Comparison of ENCODE assay signal across 28 cellular contexts in genomic region chr7:92259062-92259461, GRCh38.
"Had no signal": no experiment of that assay in that cellular context is flagged by ENCODE, and none has a peak within 500 bp of the region (broad histone marks: within the 10 kb centered on the region; RNA-seq: fewer than 3 reads in every experiment).

No MANE protein-coding gene starts in this region.

- H3K27ac ChIP-seq: adrenal gland, body of pancreas, breast epithelium, WERI-Rb-1 had no signal

- H3K9me3 ChIP-seq: body of pancreas, breast epithelium, MG63 had no signal

- H3K4me3 ChIP-seq: adrenal gland, body of pancreas, breast epithelium, MG63 had no signal

- H3K27me3 ChIP-seq: adrenal gland, body of pancreas, breast epithelium, MG63 had no signal

- DNase-seq: activated CD4-positive, alpha-beta T cell treated with anti-CD3 and anti-CD28 coated beads for 1 hour; activated CD4-positive, alpha-beta T cell treated with anti-CD3 and anti-CD28 coated beads, Interleukin-2, amount 10 ng/mL, durations not matched to agents 24 days and 14 days; activated CD4-positive, alpha-beta T cell treated with anti-CD3 and anti-CD28 coated beads, Interleukin-2, amount 50 U/mL, for 4 hours; activated CD4-positive, CD25-positive, alpha-beta regulatory T cell; activated CD8-positive, alpha-beta T cell treated with anti-CD3 and anti-CD28 coated beads, Interleukin-2, amount 10 ng/mL, durations not matched to agents 7 days and 5 days; activated gamma-delta T cell treated with Interleukin-2 at 50 U/mL for 16 hours; activated naive CD4-positive, alpha-beta T cell treated with anti-CD3 and anti-CD28 coated beads for 36 hours; activated T-cell treated with anti-CD3 and anti-CD28 coated beads for 4 hours; activated T-cell treated with anti-CD3 and anti-CD28 coated beads, Interleukin-2, amount 50 U/mL, for 4 hours; adrenal gland; body of pancreas; caudate nucleus; Kasumi-1; KG1; MG63; NCI-H1092; NCI-H1436 treated with DMSO at 0.1 percent for 48 hours; NCI-H1694 treated with DMSO at 0.1 percent for 48 hours; NCI-H2029; NCI-H345; NCI-H524 treated with DMSO at 0.1 percent for 48 hours; SW 1271; T-helper 1 cell; T1000; WERI-Rb-1 had no signal

- ATAC-seq: activated CD8-positive, alpha-beta T cell treated with anti-CD3 and anti-CD28 coated beads, Interleukin-2, amount 10 ng/mL, durations not matched to agents 7 days and 5 days; activated naive CD4-positive, alpha-beta T cell treated with anti-CD3 and anti-CD28 coated beads, Interleukin-2, amount 50 U/mL, for 72 hours; activated T-cell treated with anti-CD3 and anti-CD28 coated beads, Interleukin-2, amount 50 U/mL, for 4 hours; body of pancreas had no signal

- H3K36me3 ChIP-seq: adrenal gland, breast epithelium, MG63, WERI-Rb-1 had no signal

- H3K27ac Mint-ChIP-seq: activated CD8-positive, alpha-beta T cell treated with anti-CD3 and anti-CD28 coated beads, Interleukin-2, amount 10 ng/mL, durations not matched to agents 7 days and 5 days; activated naive CD4-positive, alpha-beta T cell treated with anti-CD3 and anti-CD28 coated beads for 36 hours; activated naive CD4-positive, alpha-beta T cell treated with anti-CD3 and anti-CD28 coated beads, Interleukin-2, amount 50 U/mL, for 72 hours; activated T-helper 1 cell treated with anti-CD3 and anti-CD28 coated beads, Interleukin-12 subunit alpha, Interleukin-12 subunit beta, Interleukin-2, Interleukin-4 antibody, amounts not matched to agents 30 ng/mL and 10 ng/mL and 1 ng/mL, durations not matched to agents 14 hours and 24 hours and 36 hours had no signal

- H3K4me1 ChIP-seq: body of pancreas, breast epithelium had no signal

- H3K27me3 Mint-ChIP-seq: activated CD4-positive, alpha-beta T cell treated with anti-CD3 and anti-CD28 coated beads, Interleukin-2, amount 10 ng/mL, durations not matched to agents 24 days and 14 days had no signal

- H3K4me3 Mint-ChIP-seq: activated CD4-positive, alpha-beta T cell treated with anti-CD3 and anti-CD28 coated beads, Interleukin-2, amount 10 ng/mL, durations not matched to agents 24 days and 14 days; activated CD8-positive, alpha-beta T cell treated with anti-CD3 and anti-CD28 coated beads, Interleukin-2, amount 10 ng/mL, durations not matched to agents 7 days and 5 days; activated naive CD4-positive, alpha-beta T cell treated with anti-CD3 and anti-CD28 coated beads for 36 hours; activated T-cell treated with anti-CD3 and anti-CD28 coated beads, Interleukin-2, amount 50 U/mL, for 4 hours; activated T-helper 1 cell treated with anti-CD3 and anti-CD28 coated beads, Interleukin-12 subunit alpha, Interleukin-12 subunit beta, Interleukin-2, Interleukin-4 antibody, amounts not matched to agents 30 ng/mL and 10 ng/mL and 1 ng/mL, durations not matched to agents 14 hours and 24 hours and 36 hours had no signal
